In the genomic region with DNA sequence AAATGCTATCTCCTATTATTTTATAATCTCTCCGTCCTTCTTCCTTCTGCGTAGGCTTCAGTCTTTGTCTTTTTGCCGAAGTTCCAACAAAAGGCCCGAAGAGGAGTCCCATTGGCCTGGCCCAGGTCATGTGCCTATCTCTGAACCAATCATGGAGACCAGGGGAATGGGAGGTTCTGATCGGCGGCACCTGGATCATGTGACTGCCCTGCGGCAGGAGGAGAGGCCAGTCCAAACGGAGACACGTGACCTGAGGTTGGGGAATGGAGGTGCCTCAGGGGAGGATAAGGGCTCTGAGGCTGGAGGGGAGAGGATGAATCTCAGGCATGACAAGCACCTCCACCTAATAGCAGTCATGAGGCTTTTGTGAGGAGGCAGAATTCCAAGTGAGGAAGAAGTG, we compare ENCODE assay signal across 10 cellular contexts.
"Had no signal": no experiment of that assay in that cellular context is flagged by ENCODE, and none has a peak within 500 bp of the region (broad histone marks: within the 10 kb centered on the region; RNA-seq: fewer than 3 reads in every experiment).

No MANE protein-coding gene starts in this region.

- DNase-seq: activated CD4-positive, alpha-beta T cell treated with anti-CD3 and anti-CD28 coated beads, Interleukin-2, amount 50 U/mL, for 48 hours; effector CD4-positive, alpha-beta T cell; esophagus squamous epithelium; left ventricle myocardium superior; retina; stimulated activated CD8-positive, alpha-beta memory T cell treated with anti-CD3 and anti-CD28 coated beads, Interleukin-4, amount 100 ng/mL, for 48 hours; stimulated activated naive CD4-positive, alpha-beta T cell; thyroid gland; WERI-Rb-1 had no signal

- ATAC-seq: left ventricle myocardium superior had no signal

- H3K4me3 ChIP-seq: esophagus squamous epithelium, thyroid gland had no signal

- H3K36me3 Mint-ChIP-seq: activated naive CD8-positive, alpha-beta T cell had no signal

- H3K36me3 ChIP-seq: esophagus squamous epithelium, thyroid gland, WERI-Rb-1 had no signal

- H3K27ac ChIP-seq: esophagus squamous epithelium, thyroid gland, WERI-Rb-1 had no signal

- H3K4me1 ChIP-seq: thyroid gland had no signal

- H3K9me3 ChIP-seq: esophagus squamous epithelium, thyroid gland had no signal

- H3K27me3 Mint-ChIP-seq: activated naive CD8-positive, alpha-beta T cell had no signal

- H3K27ac Mint-ChIP-seq: activated naive CD8-positive, alpha-beta T cell had no signal

- H3K27me3 ChIP-seq: esophagus squamous epithelium, thyroid gland had no signal

- H3K4me3 Mint-ChIP-seq: activated naive CD8-positive, alpha-beta T cell had no signal
